8 cellular contexts compared by ENCODE assay signal in the genomic region with DNA sequence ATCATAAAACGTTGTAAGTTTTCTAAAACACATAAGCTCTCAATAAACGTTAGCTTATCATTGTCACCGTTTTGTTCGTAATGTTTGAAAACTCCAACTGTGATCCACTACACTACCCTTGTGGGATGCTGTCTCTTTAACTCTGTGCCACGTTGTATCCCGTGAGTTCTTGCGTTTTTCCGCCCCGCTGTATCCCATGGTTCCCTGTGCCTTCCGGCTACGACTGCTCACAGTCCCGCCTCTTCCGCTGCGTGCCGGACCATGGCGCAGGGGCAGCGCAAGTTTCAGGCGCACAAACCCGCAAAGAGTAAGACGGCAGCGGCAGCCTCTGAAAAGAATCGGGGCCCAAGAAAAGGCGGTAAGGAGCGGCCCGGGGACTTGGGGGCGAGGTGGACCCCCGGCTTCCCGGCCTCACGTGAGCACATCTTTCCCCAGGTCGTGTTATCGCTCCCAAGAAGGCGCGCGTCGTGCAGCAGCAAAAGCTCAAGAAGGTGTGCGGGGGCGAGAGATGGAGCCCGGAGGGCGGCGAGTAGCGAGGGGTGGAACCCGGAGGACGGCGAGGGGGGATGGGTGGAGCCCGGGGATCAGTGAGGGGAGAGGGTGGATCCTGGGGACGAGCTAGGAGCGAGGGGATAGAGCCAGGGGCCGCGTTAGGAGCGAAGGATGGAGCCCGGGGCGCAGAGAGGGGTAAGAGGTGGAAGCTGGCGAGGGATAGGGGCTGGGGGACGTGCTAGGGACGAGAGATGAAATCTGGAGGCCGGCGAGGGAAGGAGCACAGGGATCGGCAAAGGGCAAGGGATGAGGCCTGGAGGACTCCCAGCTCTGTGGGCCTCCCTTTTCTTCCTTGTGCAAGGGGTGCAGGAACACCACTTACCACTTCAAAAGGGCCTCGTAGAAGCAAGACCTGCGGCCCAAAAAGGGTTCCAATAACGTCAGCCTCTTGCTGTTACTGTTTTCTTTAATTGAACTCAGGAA. TPM values are rescaled to one million over a fixed set of nuclear protein-coding genes. Genes with fewer than 3 reads are reported as not detected.
DNase-seq lines count a peak whose midpoint lies in the region; ATAC-seq and TF ChIP-seq lines count a peak whose summit lies in the region.

C19orf53 (plus strand) TSS at position 240 of the 975 bp plus-strand sequence; CDS start at position 262, 22 bp downstream.

- H3F3A ChIP-seq in PC-9 (ENCODE audit: insufficient read depth, low read depth), result peaks cover 30% of the 10 kb centered on the region

- H3K9me3 ChIP-seq in PC-9 (ENCODE audit: insufficient read depth, low read depth), result no peaks in the 10 kb centered on the region

- H3K9me2 ChIP-seq in PC-9 (ENCODE audit: insufficient read depth), result no peaks in the 10 kb centered on the region

- intact Hi-C loops in PC-9 (cut with micrococcal nuclease; ENCODE audit: unreplicated experiment), result no loop called here

- H3K4me3 ChIP-seq in Jurkat, Clone E6-1 (ENCODE audit: low read length), result peak within 1 kb of the TSS; percentile 94
- H3K4me3 ChIP-seq in PC-9 (peak within 1 kb of the TSS; percentile 88), epithelial cell of proximal tubule (ENCODE audit: low read depth, low read length) (peak within 1 kb of the TSS; percentile 96)

- peaks cover 6% of the 10 kb centered on the region for H3K4me1 ChIP-seq in PC-9 (replicated peaks; ENCODE audit: insufficient read depth)

- TF ChIP-seq CTCF in PC-9 (conservative IDR thresholded peaks at IDR 0.05) (no peak), epithelial cell of proximal tubule (conservative IDR thresholded peaks at IDR 0.05; ENCODE audit: low read depth, low read length) (no peak)

- peaks cover 29% of the 10 kb centered on the region for H3K79me2 ChIP-seq in PC-9 (ENCODE audit: low read depth)

- CTCF ChIA-PET in PC-9 (lab: Charles Lee), result interaction anchor here (0.6 kb wide), 3 partner anchors 13 to 304 kb away, joined by 5 to 7 read pairs (median 6); no protein-coding TSS in a partner anchor

- peak; percentile 91 for ATAC-seq in GM21619 (IDR thresholded peaks at IDR 0.05; ENCODE audit: unreplicated experiment)

- BruUV-seq in PC-9 (replicated peaks; lab: Mats Ljungman, UMichigan), result TSS peak; percentile 76

- peaks cover 7% of the 10 kb centered on the region for H4K20me1 ChIP-seq in PC-9 (ENCODE audit: insufficient read depth)

- DNase-seq in DMS153 (lab: John Stamatoyannopoulos, UW) (peak; percentile 86), PC-9 (peak; percentile 82 to 83), epithelial cell of proximal tubule (ENCODE audit: low read depth) (no peak), mucosa of gallbladder (ENCODE audit: low spot score) (peak; percentile 93)
- peak; percentile 89 for DNase-seq in Jurkat, Clone E6-1 (ENCODE audit: low read depth, low spot score)
- peak; percentile 80 for DNase-seq in activated T-cell treated with anti-CD3 and anti-CD28 coated beads, Interleukin-2, amount 50 U/mL, for 1 hour
- DNase-seq in stimulated activated CD8-positive, alpha-beta memory T cell treated with anti-CD3 and anti-CD28 coated beads, Interleukin-4, amount 100 ng/mL, for 4 hours (ENCODE audit: low read depth in 2 of 2, low spot score in 1 of 2), result peak; percentile 72 to 74

- peak within 1 kb of the TSS; percentile 44 for H3K27ac ChIP-seq in PC-9

- 0 out of 2 replicates have a peak, but pooled peaks cover 9% of the 10 kb centered on the region for H3K36me3 ChIP-seq in PC-9 (ENCODE audit: low read depth)

- POLR2A ChIA-PET in PC-9 (lab: Charles Lee; ENCODE audit: unreplicated experiment), result interaction anchor here (0.6 to 0.8 kb wide), 7 partner anchors 19 to 1063 kb away, joined by 3 to 11 read pairs (median 7); partner anchors contain the start of gene ZSWIM4

- H2AFZ ChIP-seq in PC-9, result peak within 1 kb of the TSS; percentile 86

- H3K27me3 ChIP-seq in PC-9 (ENCODE audit: insufficient read depth, low read depth), result no peaks in the 10 kb centered on the region

- peak within 1 kb of the TSS; percentile 97 for H3K4me2 ChIP-seq in PC-9

RNA-seq across cellular contexts. Expression of gene C19orf53, which starts in this region (rescaled TPM):
- polyA plus RNA-seq in Jurkat, Clone E6-1 (2012; ENCODE audit: insufficient read depth, insufficient read length), result 294 TPM
- 99.4 and 121 TPM in 2 replicates for total RNA-seq in PC-9 (2021)
- total RNA-seq in epithelial cell of proximal tubule, result 197 and 200 TPM in 2 replicates
- 91.3 TPM for total RNA-seq in mucosa of gallbladder
